Comparison of ENCODE assay signal across 1 cellular context in the genomic region with DNA sequence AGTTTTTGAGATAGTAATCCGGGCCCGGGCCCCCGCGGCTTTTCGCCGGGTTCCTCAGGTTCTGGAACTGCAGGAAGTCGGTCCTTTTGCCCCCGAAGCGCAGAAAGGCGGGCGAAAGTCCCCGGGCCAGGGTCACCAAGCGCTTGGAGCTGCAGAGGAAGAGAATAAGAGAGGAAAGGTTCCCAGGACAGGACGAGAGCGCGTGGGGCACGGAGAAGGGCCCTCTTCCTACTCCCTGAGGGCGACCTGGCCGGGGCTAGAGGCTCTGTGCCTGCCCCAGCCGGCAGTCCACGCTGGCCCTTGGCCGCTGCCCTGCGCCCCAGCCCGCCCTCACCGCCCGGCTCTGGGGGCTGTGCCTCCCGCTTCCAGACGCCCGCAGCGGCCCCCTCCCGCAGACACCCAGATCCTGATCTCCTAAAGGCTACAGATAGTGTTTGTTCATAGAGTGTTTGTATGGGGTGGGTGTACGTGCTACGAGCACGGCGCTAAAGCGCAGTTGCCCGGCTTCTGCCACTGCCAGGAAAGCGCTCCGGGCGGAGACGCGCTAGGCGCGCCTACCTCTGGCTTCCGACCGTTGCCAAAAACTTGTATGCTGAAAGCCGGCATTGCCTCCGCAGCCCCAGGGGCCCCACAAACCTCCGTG.
TF ChIP-seq lines count a peak whose summit lies in the region.

No MANE protein-coding gene starts in this region.

TF ChIP-seq in HepG2, 621 proteins besides CTCF, POLR2A, EP300 and RAD21:
- no peak for TF ChIP-seq NFIC (IDR thresholded peaks at IDR 0.05; ENCODE audit: low read length)
- TF ChIP-seq, protein P1, sequence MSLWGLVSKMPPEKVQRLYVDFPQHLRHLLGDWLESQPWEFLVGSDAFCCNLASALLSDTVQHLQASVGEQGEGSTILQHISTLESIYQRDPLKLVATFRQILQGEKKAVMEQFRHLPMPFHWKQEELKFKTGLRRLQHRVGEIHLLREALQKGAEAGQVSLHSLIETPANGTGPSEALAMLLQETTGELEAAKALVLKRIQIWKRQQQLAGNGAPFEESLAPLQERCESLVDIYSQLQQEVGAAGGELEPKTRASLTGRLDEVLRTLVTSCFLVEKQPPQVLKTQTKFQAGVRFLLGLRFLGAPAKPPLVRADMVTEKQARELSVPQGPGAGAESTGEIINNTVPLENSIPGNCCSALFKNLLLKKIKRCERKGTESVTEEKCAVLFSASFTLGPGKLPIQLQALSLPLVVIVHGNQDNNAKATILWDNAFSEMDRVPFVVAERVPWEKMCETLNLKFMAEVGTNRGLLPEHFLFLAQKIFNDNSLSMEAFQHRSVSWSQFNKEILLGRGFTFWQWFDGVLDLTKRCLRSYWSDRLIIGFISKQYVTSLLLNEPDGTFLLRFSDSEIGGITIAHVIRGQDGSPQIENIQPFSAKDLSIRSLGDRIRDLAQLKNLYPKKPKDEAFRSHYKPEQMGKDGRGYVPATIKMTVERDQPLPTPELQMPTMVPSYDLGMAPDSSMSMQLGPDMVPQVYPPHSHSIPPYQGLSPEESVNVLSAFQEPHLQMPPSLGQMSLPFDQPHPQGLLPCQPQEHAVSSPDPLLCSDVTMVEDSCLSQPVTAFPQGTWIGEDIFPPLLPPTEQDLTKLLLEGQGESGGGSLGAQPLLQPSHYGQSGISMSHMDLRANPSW (CRISPR knock-in tag; IDR thresholded peaks at IDR 0.05; ENCODE audit: borderline replicate concordance) = no peak
- TF ChIP-seq, protein P2, sequence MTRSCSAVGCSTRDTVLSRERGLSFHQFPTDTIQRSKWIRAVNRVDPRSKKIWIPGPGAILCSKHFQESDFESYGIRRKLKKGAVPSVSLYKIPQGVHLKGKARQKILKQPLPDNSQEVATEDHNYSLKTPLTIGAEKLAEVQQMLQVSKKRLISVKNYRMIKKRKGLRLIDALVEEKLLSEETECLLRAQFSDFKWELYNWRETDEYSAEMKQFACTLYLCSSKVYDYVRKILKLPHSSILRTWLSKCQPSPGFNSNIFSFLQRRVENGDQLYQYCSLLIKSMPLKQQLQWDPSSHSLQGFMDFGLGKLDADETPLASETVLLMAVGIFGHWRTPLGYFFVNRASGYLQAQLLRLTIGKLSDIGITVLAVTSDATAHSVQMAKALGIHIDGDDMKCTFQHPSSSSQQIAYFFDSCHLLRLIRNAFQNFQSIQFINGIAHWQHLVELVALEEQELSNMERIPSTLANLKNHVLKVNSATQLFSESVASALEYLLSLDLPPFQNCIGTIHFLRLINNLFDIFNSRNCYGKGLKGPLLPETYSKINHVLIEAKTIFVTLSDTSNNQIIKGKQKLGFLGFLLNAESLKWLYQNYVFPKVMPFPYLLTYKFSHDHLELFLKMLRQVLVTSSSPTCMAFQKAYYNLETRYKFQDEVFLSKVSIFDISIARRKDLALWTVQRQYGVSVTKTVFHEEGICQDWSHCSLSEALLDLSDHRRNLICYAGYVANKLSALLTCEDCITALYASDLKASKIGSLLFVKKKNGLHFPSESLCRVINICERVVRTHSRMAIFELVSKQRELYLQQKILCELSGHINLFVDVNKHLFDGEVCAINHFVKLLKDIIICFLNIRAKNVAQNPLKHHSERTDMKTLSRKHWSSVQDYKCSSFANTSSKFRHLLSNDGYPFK (CRISPR knock-in tag; IDR thresholded peaks at IDR 0.05; ENCODE audit: borderline replicate concordance) = no peak
- TF ChIP-seq, protein P3, sequence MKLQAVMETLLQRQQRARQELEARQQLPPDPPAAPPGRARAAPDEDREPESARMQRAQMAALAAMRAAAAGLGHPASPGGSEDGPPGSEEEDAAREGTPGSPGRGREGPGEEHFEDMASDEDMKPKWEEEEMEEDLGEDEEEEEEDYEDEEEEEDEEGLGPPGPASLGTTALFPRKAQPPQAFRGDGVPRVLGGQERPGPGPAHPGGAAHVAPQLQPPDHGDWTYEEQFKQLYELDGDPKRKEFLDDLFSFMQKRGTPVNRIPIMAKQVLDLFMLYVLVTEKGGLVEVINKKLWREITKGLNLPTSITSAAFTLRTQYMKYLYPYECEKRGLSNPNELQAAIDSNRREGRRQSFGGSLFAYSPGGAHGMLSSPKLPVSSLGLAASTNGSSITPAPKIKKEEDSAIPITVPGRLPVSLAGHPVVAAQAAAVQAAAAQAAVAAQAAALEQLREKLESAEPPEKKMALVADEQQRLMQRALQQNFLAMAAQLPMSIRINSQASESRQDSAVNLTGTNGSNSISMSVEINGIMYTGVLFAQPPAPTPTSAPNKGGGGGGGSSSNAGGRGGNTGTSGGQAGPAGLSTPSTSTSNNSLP (IDR thresholded peaks at IDR 0.05; ENCODE audit: low read depth, low read length) = no peak
